1 cellular context compared by ENCODE assay signal in the genomic region with DNA sequence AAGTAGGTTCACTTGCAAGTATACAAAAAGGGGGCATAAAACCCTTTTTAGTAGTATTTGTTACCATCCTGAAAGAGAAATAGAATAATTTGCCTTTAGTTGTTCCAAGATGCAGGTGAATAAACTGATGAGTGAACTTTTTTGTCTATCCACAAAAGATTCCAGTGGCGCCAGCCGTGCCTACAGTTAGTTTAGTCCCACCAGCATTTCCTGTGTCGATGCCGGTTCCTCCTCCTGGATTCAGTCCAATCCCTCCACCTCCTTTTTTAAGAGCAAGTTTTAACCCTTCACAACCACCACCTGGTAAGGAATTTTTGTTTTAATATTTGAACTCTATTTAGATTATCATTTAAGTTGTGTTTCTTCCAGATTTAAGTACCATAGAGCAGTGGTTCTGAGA.
TF ChIP-seq lines count a peak whose summit lies in the region.

No MANE protein-coding gene starts in this region.

TF ChIP-seq in endothelial cell of umbilical vein, 7 proteins besides CTCF, POLR2A, EP300 and RAD21:
- TF ChIP-seq EZH2 (IDR thresholded peaks at IDR 0.05; ENCODE audit: borderline replicate concordance, low read depth, low read length, severe bottlenecking) (no peak), POLR2AphosphoS5 (IDR thresholded peaks at IDR 0.05; ENCODE audit: insufficient read depth, low read depth, low read length) (no peak), GATA2 (IDR thresholded peaks at IDR 0.05; ENCODE audit: insufficient read depth, insufficient read length, low read depth, low read length) (no peak), FOS (IDR thresholded peaks at IDR 0.05; ENCODE audit: borderline replicate concordance, insufficient read depth, low read length) (no peak), MYC (IDR thresholded peaks at IDR 0.05; ENCODE audit: low read depth, low read length) (no peak), MAX (IDR thresholded peaks at IDR 0.05; ENCODE audit: insufficient read depth, insufficient read length) (no peak)
